9 cellular contexts compared by ENCODE assay signal in genomic region chr3:16741103-16741758, GRCh38.
DNase-seq lines count a peak whose midpoint lies in the region; ATAC-seq lines count a peak whose summit lies in the region.
"Had no signal": no experiment of that assay in that cellular context is flagged by ENCODE, and none has a peak within 500 bp of the region (broad histone marks: within the 10 kb centered on the region; RNA-seq: fewer than 3 reads in every experiment).

No MANE protein-coding gene starts in this region.

- DNase-seq in stimulated activated CD4-positive, alpha-beta T cell treated with anti-CD3 and anti-CD28 coated beads, Interleukin-12 subunit alpha, Interleukin-12 subunit beta, amount 100 ng/mL, for 48 hours (ENCODE audit: low read depth in 2 of 3, low spot score in 1 of 3) = peak; percentile 15 to 50 (median 23)
- no peak for DNase-seq in stimulated activated CD4-positive, alpha-beta T cell treated with anti-CD3 and anti-CD28 coated beads, Interleukin-4, amount 100 ng/mL, for 1 hour
- DNase-seq in M059J (ENCODE audit: low read depth) = peak; percentile 93
- DNase-seq in fibroblast of peridontal ligament (ENCODE audit: extremely low read depth) = peak; percentile 99
- DNase-seq in stromal cell of bone marrow (ENCODE audit: low read depth) = peak; percentile 88
- DNase-seq in medulla oblongata (ENCODE audit: extremely low spot score) = no peak
- DNase-seq in NCI-H2081 (lab: John Stamatoyannopoulos, UW) = no peak
- DNase-seq: NCI-H2107 had no signal

- no peak for ATAC-seq in GM21367 (IDR thresholded peaks at IDR 0.05; ENCODE audit: unreplicated experiment)

Comparison
In these comparisons a context has a peak if more than half of its experiments do, and no peak if none do; other contexts are left out.
1. DNase-seq: peak in stimulated activated CD4-positive, alpha-beta T cell treated with anti-CD3 and anti-CD28 coated beads, Interleukin-12 subunit alpha, Interleukin-12 subunit beta, amount 100 ng/mL, for 48 hours (3 of 3), M059J (single experiment), fibroblast of peridontal ligament (single experiment) and stromal cell of bone marrow (single experiment); none in stimulated activated CD4-positive, alpha-beta T cell treated with anti-CD3 and anti-CD28 coated beads, Interleukin-4, amount 100 ng/mL, for 1 hour (single experiment), medulla oblongata (single experiment) and NCI-H2081 (0 of 2).